1 cellular context compared by ENCODE assay signal in genomic region chrX:48835524-48836329, GRCh38.
TF ChIP-seq lines count a peak whose summit lies in the region.

PCSK1N (minus strand) TSS chrX:48835610; CDS start chrX:48835532, 78 bp downstream.

TF ChIP-seq in IMR-90, 13 proteins besides CTCF, POLR2A, EP300 and RAD21 (continued from another document):
- TF ChIP-seq MAZ (IDR thresholded peaks at IDR 0.05; ENCODE audit: borderline replicate concordance, low read depth, low read length) = no peak
- TF ChIP-seq RFX5 (IDR thresholded peaks at IDR 0.05; ENCODE audit: low read depth, low read length) = no peak
- no peak for TF ChIP-seq FOS (IDR thresholded peaks at IDR 0.05; ENCODE audit: low read depth, low read length)
- no peak for TF ChIP-seq MXI1 (IDR thresholded peaks at IDR 0.05; ENCODE audit: borderline replicate concordance, low read depth, low read length)
- TF ChIP-seq SMC3 (IDR thresholded peaks at IDR 0.05; ENCODE audit: low read depth, low read length) = no peak
TF ChIP-seq in IMR-90: peak in this region for 0.
